ENCODE assay signal across 1 cellular context in the genomic region with DNA sequence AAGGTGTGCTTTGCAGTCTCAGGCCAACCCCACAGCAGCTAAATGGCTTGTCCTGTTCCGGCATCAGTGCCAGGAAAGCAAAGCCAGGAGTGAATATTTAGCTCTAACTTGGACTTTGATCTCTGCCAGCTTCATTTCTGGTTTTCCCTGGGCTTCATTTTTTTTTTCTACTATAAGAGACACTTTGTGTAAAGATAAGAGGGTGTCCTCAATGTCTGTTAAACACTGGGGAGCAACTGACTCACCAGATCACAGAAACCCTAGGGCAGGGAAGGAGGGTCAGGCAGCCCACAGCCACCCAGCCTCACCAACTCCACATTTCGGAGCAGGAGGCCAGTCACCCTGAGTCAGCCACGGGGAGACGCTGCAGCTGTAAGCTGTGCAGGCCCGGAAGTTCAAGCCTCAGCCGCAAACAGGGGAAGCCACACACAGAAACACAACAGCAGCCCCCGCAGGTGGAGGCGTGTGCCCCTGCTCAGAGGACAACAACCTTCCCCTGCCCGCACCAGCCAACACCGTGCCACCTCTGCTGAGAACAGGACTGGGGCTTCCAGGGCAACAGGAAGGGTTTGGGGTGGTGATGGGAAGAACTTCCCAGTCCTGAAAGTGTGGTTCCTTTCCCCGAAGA.
TF ChIP-seq lines count a peak whose summit lies in the region.

No MANE protein-coding gene starts in this region.

TF ChIP-seq in HepG2, 621 proteins besides CTCF, POLR2A, EP300 and RAD21 (continued from another document and continues in another):
- no peak for TF ChIP-seq ZUFSP (CRISPR knock-in tag; IDR thresholded peaks at IDR 0.05; ENCODE audit: borderline replicate concordance)
- TF ChIP-seq NCOA2 (CRISPR knock-in tag; IDR thresholded peaks at IDR 0.05), result no peak
- TF ChIP-seq ZNF878 (CRISPR knock-in tag; IDR thresholded peaks at IDR 0.05), result 0 out of 2 replicates have a peak, but pooled peaks have one; percentile 86
- TF ChIP-seq ATF7 (IDR thresholded peaks at IDR 0.05), result no peak
- no peak for TF ChIP-seq ATF7 (CRISPR knock-in tag; IDR thresholded peaks at IDR 0.05)
- no peak for TF ChIP-seq ZNF512 (CRISPR knock-in tag; IDR thresholded peaks at IDR 0.05)
- TF ChIP-seq ISX (CRISPR knock-in tag; conservative IDR thresholded peaks at IDR 0.05), result no peak
- no peak for TF ChIP-seq ZNF710 (CRISPR knock-in tag; IDR thresholded peaks at IDR 0.05; ENCODE audit: borderline replicate concordance)
- no peak for TF ChIP-seq ZFP36 (IDR thresholded peaks at IDR 0.05; ENCODE audit: borderline replicate concordance, low read depth, low read length, partially characterized antibody)
- TF ChIP-seq POGZ (CRISPR knock-in tag; IDR thresholded peaks at IDR 0.05), result no peak
- TF ChIP-seq, protein P1, sequence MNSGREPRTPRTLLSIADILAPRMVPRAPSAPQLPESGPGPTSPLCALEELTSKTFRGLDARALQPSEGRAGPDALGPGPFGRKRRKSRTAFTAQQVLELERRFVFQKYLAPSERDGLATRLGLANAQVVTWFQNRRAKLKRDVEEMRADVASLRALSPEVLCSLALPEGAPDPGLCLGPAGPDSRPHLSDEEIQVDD (CRISPR knock-in tag; IDR thresholded peaks at IDR 0.05; ENCODE audit: borderline replicate concordance), result no peak; the same call in 1 of the 2 replicates
- TF ChIP-seq PBX2 (CRISPR knock-in tag; IDR thresholded peaks at IDR 0.05), result no peak
- TF ChIP-seq WIZ (CRISPR knock-in tag; IDR thresholded peaks at IDR 0.05), result no peak
- TF ChIP-seq RBM39 (IDR thresholded peaks at IDR 0.05; ENCODE audit: low read depth, low read length, poor library complexity, severe bottlenecking), result peak; percentile 32
- peak; percentile 34; the same call in 1 of the 2 replicates for TF ChIP-seq ADNP (CRISPR knock-in tag; IDR thresholded peaks at IDR 0.05)
- TF ChIP-seq, protein P2, sequence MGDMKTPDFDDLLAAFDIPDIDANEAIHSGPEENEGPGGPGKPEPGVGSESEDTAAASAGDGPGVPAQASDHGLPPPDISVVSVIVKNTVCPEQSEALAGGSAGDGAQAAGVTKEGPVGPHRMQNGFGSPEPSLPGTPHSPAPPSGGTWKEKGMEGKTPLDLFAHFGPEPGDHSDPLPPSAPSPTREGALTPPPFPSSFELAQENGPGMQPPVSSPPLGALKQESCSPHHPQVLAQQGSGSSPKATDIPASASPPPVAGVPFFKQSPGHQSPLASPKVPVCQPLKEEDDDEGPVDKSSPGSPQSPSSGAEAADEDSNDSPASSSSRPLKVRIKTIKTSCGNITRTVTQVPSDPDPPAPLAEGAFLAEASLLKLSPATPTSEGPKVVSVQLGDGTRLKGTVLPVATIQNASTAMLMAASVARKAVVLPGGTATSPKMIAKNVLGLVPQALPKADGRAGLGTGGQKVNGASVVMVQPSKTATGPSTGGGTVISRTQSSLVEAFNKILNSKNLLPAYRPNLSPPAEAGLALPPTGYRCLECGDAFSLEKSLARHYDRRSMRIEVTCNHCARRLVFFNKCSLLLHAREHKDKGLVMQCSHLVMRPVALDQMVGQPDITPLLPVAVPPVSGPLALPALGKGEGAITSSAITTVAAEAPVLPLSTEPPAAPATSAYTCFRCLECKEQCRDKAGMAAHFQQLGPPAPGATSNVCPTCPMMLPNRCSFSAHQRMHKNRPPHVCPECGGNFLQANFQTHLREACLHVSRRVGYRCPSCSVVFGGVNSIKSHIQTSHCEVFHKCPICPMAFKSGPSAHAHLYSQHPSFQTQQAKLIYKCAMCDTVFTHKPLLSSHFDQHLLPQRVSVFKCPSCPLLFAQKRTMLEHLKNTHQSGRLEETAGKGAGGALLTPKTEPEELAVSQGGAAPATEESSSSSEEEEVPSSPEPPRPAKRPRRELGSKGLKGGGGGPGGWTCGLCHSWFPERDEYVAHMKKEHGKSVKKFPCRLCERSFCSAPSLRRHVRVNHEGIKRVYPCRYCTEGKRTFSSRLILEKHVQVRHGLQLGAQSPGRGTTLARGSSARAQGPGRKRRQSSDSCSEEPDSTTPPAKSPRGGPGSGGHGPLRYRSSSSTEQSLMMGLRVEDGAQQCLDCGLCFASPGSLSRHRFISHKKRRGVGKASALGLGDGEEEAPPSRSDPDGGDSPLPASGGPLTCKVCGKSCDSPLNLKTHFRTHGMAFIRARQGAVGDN (CRISPR knock-in tag; IDR thresholded peaks at IDR 0.05), result peak; percentile 92
- TF ChIP-seq HES4 (CRISPR knock-in tag; IDR thresholded peaks at IDR 0.05; ENCODE audit: borderline replicate concordance), result no peak
- TF ChIP-seq RBFOX2 (IDR thresholded peaks at IDR 0.05; ENCODE audit: low read depth, low read length), result peak; percentile 85
- TF ChIP-seq CC2D1A (CRISPR knock-in tag; IDR thresholded peaks at IDR 0.05), result 0 out of 2 replicates have a peak, but pooled peaks have one; percentile 31
- TF ChIP-seq SATB2 (CRISPR knock-in tag; IDR thresholded peaks at IDR 0.05), result 0 out of 2 replicates have a peak, but pooled peaks have one; percentile 38
- TF ChIP-seq YEATS2 (CRISPR knock-in tag; IDR thresholded peaks at IDR 0.05; ENCODE audit: borderline replicate concordance), result peak; percentile 16; the same call in 1 of the 2 replicates
- TF ChIP-seq ZNF766 (CRISPR knock-in tag; IDR thresholded peaks at IDR 0.05; ENCODE audit: borderline replicate concordance), result 0 out of 2 replicates have a peak, but pooled peaks have one; percentile 52
- no peak for TF ChIP-seq CENPT (CRISPR knock-in tag; IDR thresholded peaks at IDR 0.05; ENCODE audit: low read depth)
- TF ChIP-seq, protein P3, sequence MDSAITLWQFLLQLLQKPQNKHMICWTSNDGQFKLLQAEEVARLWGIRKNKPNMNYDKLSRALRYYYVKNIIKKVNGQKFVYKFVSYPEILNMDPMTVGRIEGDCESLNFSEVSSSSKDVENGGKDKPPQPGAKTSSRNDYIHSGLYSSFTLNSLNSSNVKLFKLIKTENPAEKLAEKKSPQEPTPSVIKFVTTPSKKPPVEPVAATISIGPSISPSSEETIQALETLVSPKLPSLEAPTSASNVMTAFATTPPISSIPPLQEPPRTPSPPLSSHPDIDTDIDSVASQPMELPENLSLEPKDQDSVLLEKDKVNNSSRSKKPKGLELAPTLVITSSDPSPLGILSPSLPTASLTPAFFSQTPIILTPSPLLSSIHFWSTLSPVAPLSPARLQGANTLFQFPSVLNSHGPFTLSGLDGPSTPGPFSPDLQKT (CRISPR knock-in tag; IDR thresholded peaks at IDR 0.05; ENCODE audit: borderline replicate concordance), result no peak
- TF ChIP-seq AGO2 (optimal IDR thresholded peaks at IDR 0.05; ENCODE audit: low read depth, low read length), result peak; percentile 91
- TF ChIP-seq ZNF451 (CRISPR knock-in tag; IDR thresholded peaks at IDR 0.05), result no peak
- no peak for TF ChIP-seq MEIS2 (CRISPR knock-in tag; IDR thresholded peaks at IDR 0.05)
- no peak for TF ChIP-seq ZNF20 (CRISPR knock-in tag; IDR thresholded peaks at IDR 0.05)
- TF ChIP-seq ZSCAN5A (CRISPR knock-in tag; IDR thresholded peaks at IDR 0.05; ENCODE audit: borderline replicate concordance), result no peak
- TF ChIP-seq TAF15 (IDR thresholded peaks at IDR 0.05; ENCODE audit: low read depth, low read length, poor library complexity, severe bottlenecking), result no peak
- peak; percentile 26; the same call in 1 of the 2 replicates for TF ChIP-seq ZIK1 (CRISPR knock-in tag; IDR thresholded peaks at IDR 0.05; ENCODE audit: borderline replicate concordance, low read depth)
- TF ChIP-seq KAT2B (IDR thresholded peaks at IDR 0.05; ENCODE audit: borderline replicate concordance, low read depth, low read length), result no peak
- no peak; the same call in 1 of the 2 replicates for TF ChIP-seq MIER3 (CRISPR knock-in tag; IDR thresholded peaks at IDR 0.05; ENCODE audit: borderline replicate concordance)
- TF ChIP-seq, protein P4, sequence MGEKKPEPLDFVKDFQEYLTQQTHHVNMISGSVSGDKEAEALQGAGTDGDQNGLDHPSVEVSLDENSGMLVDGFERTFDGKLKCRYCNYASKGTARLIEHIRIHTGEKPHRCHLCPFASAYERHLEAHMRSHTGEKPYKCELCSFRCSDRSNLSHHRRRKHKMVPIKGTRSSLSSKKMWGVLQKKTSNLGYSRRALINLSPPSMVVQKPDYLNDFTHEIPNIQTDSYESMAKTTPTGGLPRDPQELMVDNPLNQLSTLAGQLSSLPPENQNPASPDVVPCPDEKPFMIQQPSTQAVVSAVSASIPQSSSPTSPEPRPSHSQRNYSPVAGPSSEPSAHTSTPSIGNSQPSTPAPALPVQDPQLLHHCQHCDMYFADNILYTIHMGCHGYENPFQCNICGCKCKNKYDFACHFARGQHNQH (CRISPR knock-in tag; IDR thresholded peaks at IDR 0.05), result peak; percentile 50; the same call in 1 of the 2 replicates
- no peak for TF ChIP-seq ZNF251 (CRISPR knock-in tag; IDR thresholded peaks at IDR 0.05)
- TF ChIP-seq NBN (conservative IDR thresholded peaks at IDR 0.05), result no peak
- TF ChIP-seq CREB1 (IDR thresholded peaks at IDR 0.05), result no peak
- TF ChIP-seq CREB1 (CRISPR knock-in tag; IDR thresholded peaks at IDR 0.05), result no peak
